In the genomic region with DNA sequence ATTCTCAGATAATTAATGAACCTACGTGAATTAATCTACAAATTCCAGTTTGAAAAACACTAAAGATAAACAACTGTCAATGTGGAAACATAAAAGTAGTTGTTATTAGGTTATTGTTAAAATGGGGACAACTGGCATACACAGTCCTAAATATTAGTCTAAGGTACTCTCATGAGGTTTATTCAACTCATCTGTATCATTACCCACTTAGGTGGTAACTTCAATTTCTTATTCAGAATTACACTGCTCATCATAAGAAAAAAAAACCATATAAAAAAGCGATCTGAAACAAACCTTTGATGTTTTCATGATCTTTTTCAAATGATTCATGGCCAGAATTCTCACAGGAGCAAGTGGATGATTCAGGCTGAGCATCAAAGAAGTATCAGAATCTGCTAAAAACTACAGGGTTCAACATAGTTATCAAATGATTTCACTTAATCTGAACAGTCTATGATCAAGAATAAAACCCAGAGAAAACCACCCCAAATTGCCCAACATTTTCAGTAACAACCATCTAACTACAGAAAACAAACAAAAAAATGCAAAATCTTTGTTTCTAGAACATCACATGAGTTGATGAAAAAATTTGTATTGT, we compare ENCODE assay signal across 21 cellular contexts.
"Had no signal": no experiment of that assay in that cellular context is flagged by ENCODE, and none has a peak within 500 bp of the region (broad histone marks: within the 10 kb centered on the region; RNA-seq: fewer than 3 reads in every experiment).

No MANE protein-coding gene starts in this region.

- H3K9me3 Mint-ChIP-seq: natural killer cell; stimulated activated effector memory CD8-positive, alpha-beta T cell treated with anti-CD3 and anti-CD28 coated beads, Interleukin-12 subunit alpha, Interleukin-12 subunit beta, amount 100 ng/mL, for 72 hours; type B pancreatic cell had no signal

- DNase-seq: cortex of kidney; gastrocnemius medialis; head of caudate nucleus; left ventricle myocardium superior; lower lobe of right lung; natural killer cell; occipital lobe; ovary; posterior cingulate gyrus; psoas muscle; right cardiac atrium; sigmoid colon; stimulated activated CD4-positive, alpha-beta T cell treated with anti-CD3 and anti-CD28 coated beads, Interleukin-2, amount 100 ng/mL, for 24 hours; stimulated activated CD4-positive, alpha-beta T cell treated with anti-CD3 and anti-CD28 coated beads, Interleukin-4, amount 100 ng/mL, for 24 hours; stimulated activated naive CD4-positive, alpha-beta T cell treated with Interleukin-2 at 50 U/mL for 16 hours; stomach; substantia nigra; testis; tibial artery had no signal

- H3K27ac Mint-ChIP-seq: natural killer cell; stimulated activated effector memory CD8-positive, alpha-beta T cell treated with anti-CD3 and anti-CD28 coated beads, Interleukin-12 subunit alpha, Interleukin-12 subunit beta, amount 100 ng/mL, for 72 hours; type B pancreatic cell had no signal

- H3K27me3 Mint-ChIP-seq: type B pancreatic cell had no signal

- H3K4me1 Mint-ChIP-seq: natural killer cell; stimulated activated effector memory CD8-positive, alpha-beta T cell treated with anti-CD3 and anti-CD28 coated beads, Interleukin-12 subunit alpha, Interleukin-12 subunit beta, amount 100 ng/mL, for 72 hours had no signal

- ATAC-seq: gastrocnemius medialis; left ventricle myocardium superior; lower lobe of right lung; natural killer cell; psoas muscle; right cardiac atrium; stimulated activated effector memory CD8-positive, alpha-beta T cell treated with anti-CD3 and anti-CD28 coated beads, Interleukin-12 subunit alpha, Interleukin-12 subunit beta, amount 100 ng/mL, for 72 hours had no signal

- H3K4me3 Mint-ChIP-seq: natural killer cell; stimulated activated effector memory CD8-positive, alpha-beta T cell treated with anti-CD3 and anti-CD28 coated beads, Interleukin-12 subunit alpha, Interleukin-12 subunit beta, amount 100 ng/mL, for 72 hours; type B pancreatic cell had no signal
